Comparison of ENCODE assay signal across 1 cellular context in genomic region chr13:20197361-20197834, GRCh38.
TF ChIP-seq lines count a peak whose summit lies in the region.

No MANE protein-coding gene starts in this region.

TF ChIP-seq in HCT116, 20 proteins besides CTCF, POLR2A, EP300 and RAD21 (continued from another document):
- TF ChIP-seq REST (IDR thresholded peaks at IDR 0.05; ENCODE audit: low read depth): no peak
- no peak for TF ChIP-seq ZBTB33 (IDR thresholded peaks at IDR 0.05; ENCODE audit: extremely low read depth, insufficient replicate concordance, low read length)
TF ChIP-seq in HCT116: peak in this region for 0.
